ENCODE assay signal across 20 cellular contexts in the genomic region with DNA sequence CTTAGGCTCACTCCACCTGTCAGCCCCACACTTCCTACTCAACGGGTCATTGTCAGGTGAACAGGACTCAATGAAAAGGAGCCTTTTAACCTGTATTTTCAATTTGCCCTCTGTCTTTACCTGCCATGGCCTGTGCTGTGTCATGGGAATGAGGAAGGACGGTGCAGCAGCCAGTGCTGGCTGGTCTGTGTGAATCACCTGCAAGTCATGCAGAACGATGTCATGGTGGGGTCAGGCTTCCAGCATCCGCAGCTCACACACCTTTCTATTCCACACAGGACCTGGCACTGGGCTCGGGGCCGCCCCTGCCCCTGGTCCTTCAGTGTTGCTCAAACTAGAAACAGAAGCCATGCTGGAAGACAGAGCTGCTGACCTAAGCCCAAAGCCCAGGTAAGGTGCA.
A peak's percentile ranks its signal among the peaks of the same experiment; 100 is the strongest.
DNase-seq lines count a peak whose midpoint lies in the region; ATAC-seq and TF ChIP-seq lines count a peak whose summit lies in the region.
"Had no signal": no experiment of that assay in that cellular context is flagged by ENCODE, and none has a peak within 500 bp of the region (broad histone marks: within the 10 kb centered on the region; RNA-seq: fewer than 3 reads in every experiment).

No MANE protein-coding gene starts in this region.

- H3K36me3 ChIP-seq in smooth muscle cell (ENCODE audit: low read depth) (no peaks in the 10 kb centered on the region), hepatocyte (replicated peaks; ENCODE audit: insufficient read depth, low read depth) (no peaks in the 10 kb centered on the region)
- H3K36me3 ChIP-seq: colonic mucosa, MG63, neutrophil had no signal

- no peaks in the 10 kb centered on the region for H3K9me2 ChIP-seq in hepatocyte (replicated peaks; ENCODE audit: insufficient read depth)

- H3K4me2 ChIP-seq in smooth muscle cell = no peak overlapping the region
- no peak overlapping the region for H3K4me2 ChIP-seq in hepatocyte

- DNase-seq in HT1080 (ENCODE audit: low read depth) = peak; percentile 25
- peak; percentile 23 for DNase-seq in astrocyte of the hippocampus (ENCODE audit: low read depth, low spot score)
- peak; percentile 33 for DNase-seq in iPS-NIHi11 (ENCODE audit: low spot score)
- no peak for DNase-seq in smooth muscle cell (lab: John Stamatoyannopoulos, UW; ENCODE audit: unreplicated experiment)
- DNase-seq in hippocampal formation (lab: John Stamatoyannopoulos, UW) = no peak
- no peak for DNase-seq in SKM-1 treated with dmso at 0.1 percent for 144 hours (lab: John Stamatoyannopoulos, UW; ENCODE audit: unreplicated experiment)
- no peak for DNase-seq in hepatocyte (ENCODE audit: low spot score)
- DNase-seq: activated CD4-positive, alpha-beta memory T cell treated with anti-CD3 and anti-CD28 coated beads, Interleukin-2, amount 10 ng/mL, durations not matched to agents 7 days and 5 days; activated CD4-positive, CD25-positive, alpha-beta regulatory T cell; activated effector memory CD4-positive, alpha-beta T cell treated with anti-CD3 and anti-CD28 coated beads, Interleukin-2, amount 50 U/mL, for 16 hours; colonic mucosa; MG63; NCI-H1417 treated with DMSO at 0.1 percent for 48 hours; NK-92 treated with Interleukin-12 subunit alpha and Interleukin-12 subunit beta, amount 100 ng/mL, for 24 hours; stimulated activated CD4-positive, alpha-beta T cell treated with anti-CD3 and anti-CD28 coated beads, Interleukin-2, amount 100 ng/mL, for 24 hours had no signal

- H4K20me1 ChIP-seq in smooth muscle cell (ENCODE audit: low read depth) (no peaks in the 10 kb centered on the region), hepatocyte (ENCODE audit: insufficient read depth, poor library complexity, severe bottlenecking) (no peaks in the 10 kb centered on the region)

- H2AFZ ChIP-seq in smooth muscle cell (ENCODE audit: low read depth) = no peak overlapping the region
- H2AFZ ChIP-seq in hepatocyte = no peak overlapping the region

- peak overlapping the region; percentile 7 for H3K27ac ChIP-seq in smooth muscle cell (ENCODE audit: low read depth)
- H3K27ac ChIP-seq in hepatocyte = no peak overlapping the region
- H3K27ac ChIP-seq: colonic mucosa, neutrophil had no signal

- H3K4me1 ChIP-seq in smooth muscle cell (ENCODE audit: low read depth) (peaks cover 4% of the 10 kb centered on the region), hepatocyte (ENCODE audit: insufficient read depth) (no peaks in the 10 kb centered on the region)
- H3K4me1 ChIP-seq: colonic mucosa had no signal

- H3F3A ChIP-seq in smooth muscle cell (ENCODE audit: low read depth) = no peaks in the 10 kb centered on the region

- no peak for ATAC-seq in HG03196 (IDR thresholded peaks at IDR 0.05; ENCODE audit: unreplicated experiment)
- ATAC-seq: GM12878 had no signal

- H3K4me3 ChIP-seq in smooth muscle cell (no peak overlapping the region), hepatocyte (no peak overlapping the region)
- H3K4me3 ChIP-seq: colonic mucosa, GM12878, lung, MG63, skin epidermis had no signal

- no peaks in the 10 kb centered on the region for H3K27me3 ChIP-seq in smooth muscle cell (ENCODE audit: low read depth)
- H3K27me3 ChIP-seq in hepatocyte = no peaks in the 10 kb centered on the region
- H3K27me3 ChIP-seq: colonic mucosa, MG63, neutrophil had no signal

- WGBS in smooth muscle cell (ENCODE audit: low lambda C conversion rate) = 75% methylated on average over 6 of the region's 6 CpGs
- 91% methylated on average over 6 of the region's 6 CpGs for WGBS in hepatocyte (ENCODE audit: low lambda C conversion rate, missing lambda C conversion rate)

- H3K9ac ChIP-seq in smooth muscle cell (ENCODE audit: low read depth) = no peak overlapping the region

- H3K9me3 ChIP-seq in smooth muscle cell (replicated peaks; ENCODE audit: low read depth) (no peaks in the 10 kb centered on the region), hepatocyte (ENCODE audit: low read depth) (no peaks in the 10 kb centered on the region)
- H3K9me3 ChIP-seq: colonic mucosa, MG63, neutrophil had no signal

- TF ChIP-seq CTCF in smooth muscle cell (IDR thresholded peaks at IDR 0.05; ENCODE audit: borderline replicate concordance, insufficient read depth, poor library complexity, severe bottlenecking) (no peak), hepatocyte (IDR thresholded peaks at IDR 0.05; ENCODE audit: poor library complexity) (no peak)

- H3K79me2 ChIP-seq in smooth muscle cell (ENCODE audit: low read depth) (no peaks in the 10 kb centered on the region), hepatocyte (no peaks in the 10 kb centered on the region)

Comparison
In these comparisons a context has a peak if more than half of its experiments do, and no peak if none do; other contexts are left out.
1. DNase-seq: peak in HT1080 (single experiment), astrocyte of the hippocampus (single experiment) and iPS-NIHi11 (single experiment); none in smooth muscle cell (single experiment), hippocampal formation (0 of 2), SKM-1 treated with dmso at 0.1 percent for 144 hours (single experiment) and hepatocyte (single experiment).